In genomic region chr10:127976286-127976685, GRCh38 we compare ENCODE assay signal across 16 cellular contexts.
DNase-seq lines count a peak whose midpoint lies in the region; ATAC-seq, FAIRE-seq and TF ChIP-seq lines count a peak whose summit lies in the region.
"Had no signal": no experiment of that assay in that cellular context is flagged by ENCODE, and none has a peak within 500 bp of the region (broad histone marks: within the 10 kb centered on the region; RNA-seq: fewer than 3 reads in every experiment).

No MANE protein-coding gene starts in this region.

- 33 to 50% (median 36%) methylated on average over 7 of the region's 7 CpGs for WGBS in adrenal gland, 4 donors

- DNase-seq in left ventricle myocardium inferior (no peak), left ventricle myocardium superior (no peak), adrenal gland (peak in 5 of 7 donors; percentile 36 to 59 (median 50)), mucosa of descending colon (no peak), RCC 7860 (ENCODE audit: low spot score) (no peak), globus pallidus (ENCODE audit: low spot score) (no peak), chondrocyte (ENCODE audit: low spot score) (no peak)
- DNase-seq: activated CD4-positive, alpha-beta T cell treated with anti-CD3 and anti-CD28 coated beads for 36 hours; endodermal cell; left colon; NCI-H1930; stimulated activated CD4-positive, alpha-beta T cell treated with anti-CD3 and anti-CD28 coated beads, Interleukin-12 subunit alpha, Interleukin-12 subunit beta, amount 100 ng/mL, for 4 hours; uterus had no signal

- intact Hi-C loops in left ventricle myocardium inferior (cut with micrococcal nuclease) (no loop called here), left ventricle myocardium superior (cut with micrococcal nuclease) (no loop called here), adrenal gland (cut with DNase I) (loop anchor here in 1 of 2 donors (10.0 kb wide), 1 partner anchor 61 kb away; no protein-coding TSS in a partner anchor), mucosa of descending colon (cut with DNase I, micrococcal nuclease) (loop anchor here in 1 of 2 donors (5.0 kb wide), 1 partner anchor 54 kb away; no protein-coding TSS in a partner anchor)

- peaks cover 1% of the 10 kb centered on the region for H3K36me3 Mint-ChIP-seq in chondrocyte (ENCODE audit: low read depth)

- H3K27ac Mint-ChIP-seq in chondrocyte (ENCODE audit: unreplicated experiment) = no peak overlapping the region
- H3K27ac Mint-ChIP-seq: activated CD4-positive, alpha-beta T cell treated with anti-CD3 and anti-CD28 coated beads for 36 hours; endodermal cell had no signal

- H3K4me3 ChIP-seq in left ventricle myocardium inferior (no peak overlapping the region), adrenal gland (no peak overlapping the region), mucosa of descending colon (no peak overlapping the region)
- H3K4me3 ChIP-seq: ascending aorta, uterus had no signal

- peaks cover 25% of the 10 kb centered on the region for H3K4me1 Mint-ChIP-seq in chondrocyte (ENCODE audit: low read depth)

- no peaks in the 10 kb centered on the region for H3K27me3 ChIP-seq in left ventricle myocardium inferior (ENCODE audit: low read depth)
- H3K27me3 ChIP-seq in adrenal gland = no peaks in the 10 kb centered on the region
- H3K27me3 ChIP-seq: ascending aorta, uterus had no signal

- H3K36me3 ChIP-seq in left ventricle myocardium inferior = no peaks in the 10 kb centered on the region
- no peaks in the 10 kb centered on the region for H3K36me3 ChIP-seq in adrenal gland (replicated peaks in 1 of 2)
- H3K36me3 ChIP-seq in mucosa of descending colon (ENCODE audit: low read depth) = no peaks in the 10 kb centered on the region
- H3K36me3 ChIP-seq: ascending aorta, uterus had no signal

- no peak for FAIRE-seq in RCC 7860 (lab: Jason Lieb, UNC)
- FAIRE-seq: GM12892 had no signal

- H3K9me3 ChIP-seq in left ventricle myocardium inferior (replicated peaks) (peaks cover 17% of the 10 kb centered on the region), adrenal gland (replicated peaks in 1 of 3) (no peaks in the 10 kb centered on the region), mucosa of descending colon (peaks cover 10% of the 10 kb centered on the region)
- H3K9me3 ChIP-seq: ascending aorta, uterus had no signal

- ATAC-seq in left ventricle myocardium superior (no peak), mucosa of descending colon (peak; percentile 9), HG03139 (IDR thresholded peaks at IDR 0.05; ENCODE audit: unreplicated experiment) (no peak)
- ATAC-seq: activated CD4-positive, alpha-beta T cell treated with anti-CD3 and anti-CD28 coated beads for 36 hours had no signal

- H3K4me1 ChIP-seq in left ventricle myocardium inferior (peaks cover 53% of the 10 kb centered on the region), adrenal gland (replicated peaks in 1 of 2) (peaks cover 28 to 52% of the 10 kb centered on the region in 2 donors), mucosa of descending colon (ENCODE audit: low read depth) (no peaks in the 10 kb centered on the region)

- no peaks in the 10 kb centered on the region for H3K27me3 Mint-ChIP-seq in chondrocyte (ENCODE audit: low read depth)

- no peak overlapping the region for H3K4me3 Mint-ChIP-seq in chondrocyte (ENCODE audit: unreplicated experiment)
- H3K4me3 Mint-ChIP-seq: activated CD4-positive, alpha-beta T cell treated with anti-CD3 and anti-CD28 coated beads for 36 hours; endodermal cell had no signal

- H3K9me3 Mint-ChIP-seq in chondrocyte (ENCODE audit: low read depth) = peaks cover 3% of the 10 kb centered on the region

- H3K27ac ChIP-seq in left ventricle myocardium inferior (replicated peaks) (peak overlapping the region; percentile 80), adrenal gland (peak overlapping the region; percentile 70 to 86 (median 84))

- no peak for TF ChIP-seq CTCF in left ventricle myocardium inferior (IDR thresholded peaks at IDR 0.05; ENCODE audit: borderline replicate concordance)
- TF ChIP-seq CTCF in adrenal gland (IDR thresholded peaks at IDR 0.05) = no peak
- no peak for TF ChIP-seq CTCF in mucosa of descending colon (IDR thresholded peaks at IDR 0.05)
- no peak for TF ChIP-seq CTCF in chondrocyte (IDR thresholded peaks at IDR 0.05)

- no peak for TF ChIP-seq POLR2A in adrenal gland (IDR thresholded peaks at IDR 0.05)

Comparison
In these comparisons a context has a peak if more than half of its experiments do, and no peak if none do; other contexts are left out.
1. DNase-seq: peak in adrenal gland (5 of 7); none in left ventricle myocardium inferior (single experiment), left ventricle myocardium superior (single experiment), mucosa of descending colon (0 of 3), RCC 7860 (single experiment), globus pallidus (single experiment) and chondrocyte (single experiment).